8 cellular contexts compared by ENCODE assay signal in the genomic region with DNA sequence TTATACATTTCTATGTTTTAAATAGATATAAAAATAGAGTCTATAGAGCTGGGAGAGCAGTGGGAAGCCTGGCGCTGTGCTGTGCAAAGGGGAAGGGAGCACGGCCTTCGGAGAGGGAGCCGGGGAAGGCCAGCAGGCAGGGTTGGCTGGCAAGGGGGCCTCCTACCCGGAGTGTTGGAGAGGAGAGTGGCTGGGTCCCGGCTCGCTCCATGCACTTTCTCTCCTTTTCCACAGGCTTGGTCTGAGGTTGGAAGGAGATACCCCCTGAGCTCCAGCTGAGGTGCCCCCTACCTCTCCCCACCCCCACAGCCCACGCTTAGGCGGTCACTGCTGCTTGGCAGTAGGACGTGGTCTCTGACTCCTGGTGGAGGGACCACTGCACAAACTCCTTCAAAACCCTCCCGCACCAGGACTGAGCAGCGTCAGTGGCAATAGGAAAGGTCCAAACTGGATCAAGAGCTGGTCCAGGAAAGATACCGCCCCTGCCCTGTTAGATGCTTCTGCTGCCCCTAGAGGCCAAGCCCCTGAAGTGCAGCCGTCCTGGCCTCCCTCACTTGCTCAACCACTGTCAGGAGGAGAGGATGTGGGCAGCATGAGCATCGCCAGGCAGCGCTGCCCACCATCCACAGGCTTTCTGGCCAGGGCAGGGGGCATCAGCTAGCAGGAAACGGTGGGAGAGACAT. TPM values are rescaled to one million over a fixed set of nuclear protein-coding genes. Genes with fewer than 3 reads are reported as not detected.
A peak's percentile ranks its signal among the peaks of the same experiment; 100 is the strongest.
DNase-seq lines count a peak whose midpoint lies in the region; ATAC-seq, FAIRE-seq and TF ChIP-seq lines count a peak whose summit lies in the region.

No MANE protein-coding gene starts in this region.

- H2BK5ac ChIP-seq in H1 (ENCODE audit: low read depth, low read length) = no peak overlapping the region

- TF ChIP-seq RAD21 in H1 (IDR thresholded peaks at IDR 0.05 in 1 of 2, conservative IDR thresholded peaks at IDR 0.05 in 1 of 2; ENCODE audit: low read depth in 2 of 2, low read length in 2 of 2) = peak; percentile 52 to 59

- H3K27ac ChIP-seq in HEK293 (ENCODE audit: extremely low read depth, low read depth, low read length) = no peak overlapping the region
- H3K27ac ChIP-seq in H1 (ENCODE audit: low read depth, low read length) = no peak overlapping the region

- no peak overlapping the region; the same call in none of the 2 replicates for H4K8ac ChIP-seq in H1 (ENCODE audit: extremely low read depth, insufficient read depth, low read length)

- H3K23ac ChIP-seq in H1 (ENCODE audit: insufficient read length) = no peak overlapping the region

- H3K27me3 Mint-ChIP-seq in activated CD8-positive, alpha-beta T cell treated with anti-CD3 and anti-CD28 coated beads, Interleukin-2, amount 10 ng/mL, durations not matched to agents 7 days and 5 days (ENCODE audit: low read depth) = peaks cover 8% of the 10 kb centered on the region

- peak; percentile 75 for ATAC-seq in activated CD8-positive, alpha-beta T cell treated with anti-CD3 and anti-CD28 coated beads, Interleukin-2, amount 10 ng/mL, durations not matched to agents 7 days and 5 days
- ATAC-seq in HG03139 (IDR thresholded peaks at IDR 0.05; ENCODE audit: unreplicated experiment) = no peak

- H3K9me3 ChIP-seq in HEK293 (ENCODE audit: control insufficient read depth, insufficient read depth, low read depth, low read length) (no peaks in the 10 kb centered on the region), H1 (ENCODE audit: insufficient read depth in 2 of 2, low read depth in 1 of 2, low read length in 1 of 2) (no peaks in the 10 kb centered on the region)

- POLR2A ChIA-PET in HEK293 (lab: Yijun Ruan, JAX) = no interaction called here
- POLR2A ChIA-PET in activated CD8-positive, alpha-beta T cell treated with anti-CD3 and anti-CD28 coated beads, Interleukin-2, amount 10 ng/mL, durations not matched to agents 7 days and 5 days (lab: Charles Lee) = no interaction called here
- POLR2A ChIA-PET in H1 (lab: Charles Lee; ENCODE audit: partially characterized antibody) = interaction anchor here (1.0 to 1.5 kb wide), 3 partner anchors 9 to 122 kb away, joined by 3 to 6 read pairs (median 3); no protein-coding TSS in a partner anchor

- H2BK120ac ChIP-seq in H1 (replicated peaks; ENCODE audit: low read depth, low read length) = no peak overlapping the region

- peak overlapping the region; percentile 97; the same call in 1 of the 2 replicates for H2AFZ ChIP-seq in H1 (ENCODE audit: low read length)

- TF ChIP-seq CTCF in HEK293 (tag by site-specific recombination; IDR thresholded peaks at IDR 0.05) = peak; percentile 41; the same call in 1 of the 2 replicates
- TF ChIP-seq CTCF in H1 (IDR thresholded peaks at IDR 0.05; ENCODE audit: control extremely low read depth in 1 of 3, insufficient read depth in 1 of 3, low read depth in 1 of 3, low read length in 3 of 3) = peak; percentile 73 to 98 (median 94)

- no peaks in the 10 kb centered on the region for H3K36me3 Mint-ChIP-seq in activated CD8-positive, alpha-beta T cell treated with anti-CD3 and anti-CD28 coated beads, Interleukin-2, amount 10 ng/mL, durations not matched to agents 7 days and 5 days (ENCODE audit: low read depth)

- 46% methylated on average over 14 of the region's 17 CpGs; no CpG with 5 or more reads in 1 of the 2 experiments for WGBS in H1 (ENCODE audit: extremely low coverage in 1 of 2, insufficient coverage in 1 of 2, insufficient read length in 1 of 2, insufficient replicate concordance in 2 of 2, low coverage in 1 of 2, low lambda C conversion rate in 2 of 2, missing lambda C conversion rate in 1 of 2), 2 experiments

- no peak overlapping the region for H2AK5ac ChIP-seq in H1 (ENCODE audit: low read depth, low read length)

- no peak overlapping the region for H4K91ac ChIP-seq in H1 (replicated peaks; ENCODE audit: insufficient read length, low read length)

- no peaks in the 10 kb centered on the region for H3K79me2 ChIP-seq in H1 (ENCODE audit: control insufficient read depth in 1 of 2, insufficient read depth in 2 of 2, low read length in 2 of 2)

- H3K4me2 ChIP-seq in H1 (ENCODE audit: insufficient read depth in 1 of 2, low read depth in 2 of 2, low read length in 2 of 2) = peak overlapping the region in 1 of 2 experiments; percentile 56; a peak in 3 of 4 replicates

- TF ChIP-seq EP300 in H1 (IDR thresholded peaks at IDR 0.05; ENCODE audit: borderline replicate concordance in 1 of 2, low read depth in 2 of 2, low read length in 2 of 2) = no peak

- H3K4ac ChIP-seq in H1 (replicated peaks; ENCODE audit: insufficient read length, low read depth, low read length) = no peak overlapping the region

- H4K5ac ChIP-seq in H1 (ENCODE audit: insufficient read length, low read depth, low read length) = no peak overlapping the region

- no peak overlapping the region for H3K27ac Mint-ChIP-seq in activated CD8-positive, alpha-beta T cell treated with anti-CD3 and anti-CD28 coated beads, Interleukin-2, amount 10 ng/mL, durations not matched to agents 7 days and 5 days

- peak; percentile 50 for FAIRE-seq in H1 (lab: Jason Lieb, UNC)

- CTCF ChIA-PET in HEK293 (lab: Yijun Ruan, JAX) (interaction anchor here (0.7 to 2.4 kb wide), 27 partner anchors 10 to 346 kb away, joined by 3 to 17 read pairs (median 4); partner anchors contain the start of gene SYT13), H1 (lab: Charles Lee; ENCODE audit: partially characterized antibody) (interaction anchor here (0.6 to 9.7 kb wide), 55 partner anchors 10 to 676 kb away, joined by 3 to 78 read pairs (median 4); no protein-coding TSS in a partner anchor)
- CTCF ChIA-PET in activated CD8-positive, alpha-beta T cell treated with anti-CD3 and anti-CD28 coated beads, Interleukin-2, amount 10 ng/mL, durations not matched to agents 7 days and 5 days (lab: Charles Lee) = interaction anchor here (0.6 to 1.7 kb wide), 9 partner anchors 9 to 296 kb away, joined by 3 to 5 read pairs (median 3); no protein-coding TSS in a partner anchor

- TF ChIP-seq POLR2A in H1 (IDR thresholded peaks at IDR 0.05; ENCODE audit: control extremely low read depth in 1 of 2, low read depth in 2 of 2, low read length in 2 of 2) = no peak

- no peak overlapping the region for H3K9ac ChIP-seq in H1 (replicated peaks in 1 of 4; ENCODE audit: extremely low read depth in 1 of 4, low read depth in 3 of 4, low read length in 3 of 4)

- H3K23me2 ChIP-seq in H1 (ENCODE audit: low read depth, low read length) = no peaks in the 10 kb centered on the region

- no peaks in the 10 kb centered on the region for H3K79me1 ChIP-seq in H1 (ENCODE audit: low read depth, low read length)

- H3K56ac ChIP-seq in H1 (replicated peaks; ENCODE audit: insufficient read length, low read depth, low read length) = no peak overlapping the region

- H3K4me1 Mint-ChIP-seq in activated CD8-positive, alpha-beta T cell treated with anti-CD3 and anti-CD28 coated beads, Interleukin-2, amount 10 ng/mL, durations not matched to agents 7 days and 5 days (ENCODE audit: low read depth) = no peaks in the 10 kb centered on the region

- H3K9me3 Mint-ChIP-seq in activated CD8-positive, alpha-beta T cell treated with anti-CD3 and anti-CD28 coated beads, Interleukin-2, amount 10 ng/mL, durations not matched to agents 7 days and 5 days (ENCODE audit: insufficient read depth) = no peaks in the 10 kb centered on the region

- H4K20me1 ChIP-seq in H1 (replicated peaks in 1 of 2; ENCODE audit: control insufficient read depth in 1 of 2, insufficient read depth in 2 of 2, low read length in 2 of 2) = no peaks in the 10 kb centered on the region

- H3K14ac ChIP-seq in H1 (ENCODE audit: insufficient read length) = no peak overlapping the region

- H3K27me3 ChIP-seq in H1 (replicated peaks in 1 of 4; ENCODE audit: control insufficient read depth in 3 of 4, extremely low read depth in 1 of 4, insufficient read depth in 3 of 4, low read length in 3 of 4) = no peaks in the 10 kb centered on the region

- DNase-seq in GM04504 (ENCODE audit: low read depth) (peak; percentile 11), NCI-H748 (lab: John Stamatoyannopoulos, UW; ENCODE audit: unreplicated experiment) (peak; percentile 63), H1 (ENCODE audit: low read depth in 1 of 2, low spot score in 2 of 2) (peak; percentile 53 to 94), myocyte (ENCODE audit: low read depth) (peak; percentile 62)
- peak; percentile 73 for DNase-seq in activated CD8-positive, alpha-beta T cell treated with anti-CD3 and anti-CD28 coated beads, Interleukin-2, amount 10 ng/mL, durations not matched to agents 7 days and 5 days
- peak; percentile 12 to 35 for DNase-seq in stimulated activated CD8-positive, alpha-beta memory T cell treated with anti-CD3 and anti-CD28 coated beads, Interleukin-7, amount 100 ng/mL, for 4 hours (ENCODE audit: low read depth in 2 of 2)

- no peak overlapping the region for H2BK12ac ChIP-seq in H1 (ENCODE audit: low read depth, low read length)

- H3K36me3 ChIP-seq in HEK293 (ENCODE audit: control insufficient read depth in 2 of 2, insufficient read depth in 1 of 2, low read length in 2 of 2) (no peaks in the 10 kb centered on the region), H1 (ENCODE audit: control insufficient read depth in 2 of 4, insufficient read depth in 4 of 4, low read length in 3 of 4) (no peaks in the 10 kb centered on the region)

- H3K4me3 Mint-ChIP-seq in activated CD8-positive, alpha-beta T cell treated with anti-CD3 and anti-CD28 coated beads, Interleukin-2, amount 10 ng/mL, durations not matched to agents 7 days and 5 days = no peak overlapping the region

- H3K18ac ChIP-seq in H1 (ENCODE audit: extremely low read depth, low read length) = no peak overlapping the region

- H2BK15ac ChIP-seq in H1 (ENCODE audit: low read length) = no peak overlapping the region

- no peak overlapping the region for H3K4me3 ChIP-seq in HEK293 (ENCODE audit: low read depth, low read length)
- H3K4me3 ChIP-seq in H1 (ENCODE audit: extremely low read depth in 1 of 4, insufficient read depth in 2 of 4, low read depth in 3 of 4, low read length in 4 of 4) = peak overlapping the region in 1 of 4 experiments; percentile 22; a peak in 1 of 8 replicates

- H3K4me1 ChIP-seq in HEK293 (ENCODE audit: control insufficient read depth, insufficient read depth, low read length) (no peaks in the 10 kb centered on the region), H1 (replicated peaks in 1 of 4; ENCODE audit: control insufficient read depth in 3 of 4, insufficient read depth in 4 of 4, low read length in 3 of 4) (peaks cover 0 to 4% (median 2%) of the 10 kb centered on the region in 4 experiments; a peak in 2 of 7 replicates)

- H2BK20ac ChIP-seq in H1 (ENCODE audit: low read length) = no peak overlapping the region

RNA-seq across cellular contexts. Expression of gene SYT13, which starts 52.9 kb away (rescaled TPM):
- total RNA-seq in activated CD8-positive, alpha-beta T cell treated with anti-CD3 and anti-CD28 coated beads, Interleukin-2, amount 10 ng/mL, durations not matched to agents 7 days and 5 days = not detected
- 12.3 and 13.2 TPM in 2 replicates for total RNA-seq in H1 (2021; fragmentation: NEBNext Ultra II Directional; extraction: Animal tissue kit (Norgen Biotek cat#: 25700))
- 4.8 and 7.5 TPM in 2 replicates for polyA plus RNA-seq in H1 (2011; rRNA removed)
- 5.8 TPM for polyA plus RNA-seq in H1 (2011; cell fraction: cytosol; rRNA removed)
- 9.6 TPM for polyA plus RNA-seq in H1 (2011; cell fraction: nucleus; rRNA removed)
- 5.6 to 7.7 TPM (median 5.9 TPM) in 4 replicates for polyA plus RNA-seq in H1 (2012, experiment 1 of 2)
- 2.1 TPM for polyA plus RNA-seq in H1 (2012, experiment 2 of 2)
- 6.5 TPM for polyA plus RNA-seq in H1 (2013, experiment 1 of 2)
- polyA plus RNA-seq in H1 (2013, experiment 2 of 2) = 7.3 TPM
- polyA minus RNA-seq in H1 (2011; rRNA and poly(A)+ RNA removed) = 23.0 and 28.8 TPM in 2 replicates
- 7.9 TPM for polyA minus RNA-seq in H1 (2011; cell fraction: cytosol; rRNA and poly(A)+ RNA removed)
- polyA minus RNA-seq in H1 (2011; cell fraction: nucleus; rRNA and poly(A)+ RNA removed) = 4.7 TPM
- total RNA-seq in myocyte = 0.05 TPM in 1 of 2 replicates, not detected in the other
- polyA plus RNA-seq in myocyte (2012) = not detected

Comparison
In these comparisons a context has a peak if more than half of its experiments do, and no peak if none do; other contexts are left out.
1. DNase-seq: peak in every context shown above with its lines; median percentile 74 in H1; 73 in activated CD8-positive, alpha-beta T cell treated with anti-CD3 and anti-CD28 coated beads, Interleukin-2, amount 10 ng/mL, durations not matched to agents 7 days and 5 days; 63 in NCI-H748; 62 in myocyte; 24 in stimulated activated CD8-positive, alpha-beta memory T cell treated with anti-CD3 and anti-CD28 coated beads, Interleukin-7, amount 100 ng/mL, for 4 hours; 11 in GM04504.
2. RNA of gene SYT13, which starts 52.9 kb away (total RNA-seq): 12.3 to 13.2 TPM in H1; 0.05 TPM in myocyte and not detected in activated CD8-positive, alpha-beta T cell treated with anti-CD3 and anti-CD28 coated beads, Interleukin-2, amount 10 ng/mL, durations not matched to agents 7 days and 5 days; every median in the first group is over 10 times any median in the second.